In the genomic region with DNA sequence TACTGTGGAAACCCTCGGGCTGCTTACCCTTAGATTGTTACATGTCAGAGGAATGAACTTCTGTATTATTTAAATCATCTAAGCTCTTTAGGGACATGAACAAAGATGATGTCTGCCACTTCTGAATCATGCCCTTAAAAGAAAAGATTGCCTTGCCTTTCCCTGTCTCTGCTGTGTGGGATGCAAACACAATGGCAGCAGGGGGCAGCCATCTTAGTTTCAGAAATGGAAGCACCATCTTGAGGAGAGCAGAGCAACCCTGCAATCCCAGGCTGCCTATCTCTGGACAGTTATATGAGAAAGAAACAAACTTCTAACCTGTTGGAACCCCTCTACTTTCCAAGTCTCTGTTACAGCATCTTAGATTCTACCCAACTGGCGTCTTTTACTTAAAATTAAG, we compare ENCODE assay signal across 1 cellular context.
TF ChIP-seq lines count a peak whose summit lies in the region.

No MANE protein-coding gene starts in this region.

TF ChIP-seq in SK-N-SH treated with all-trans-retinoic acid at 6 μM for 48 hours, 23 proteins besides CTCF, POLR2A, EP300 and RAD21 (continued from another document):
- TF ChIP-seq, protein P1, sequence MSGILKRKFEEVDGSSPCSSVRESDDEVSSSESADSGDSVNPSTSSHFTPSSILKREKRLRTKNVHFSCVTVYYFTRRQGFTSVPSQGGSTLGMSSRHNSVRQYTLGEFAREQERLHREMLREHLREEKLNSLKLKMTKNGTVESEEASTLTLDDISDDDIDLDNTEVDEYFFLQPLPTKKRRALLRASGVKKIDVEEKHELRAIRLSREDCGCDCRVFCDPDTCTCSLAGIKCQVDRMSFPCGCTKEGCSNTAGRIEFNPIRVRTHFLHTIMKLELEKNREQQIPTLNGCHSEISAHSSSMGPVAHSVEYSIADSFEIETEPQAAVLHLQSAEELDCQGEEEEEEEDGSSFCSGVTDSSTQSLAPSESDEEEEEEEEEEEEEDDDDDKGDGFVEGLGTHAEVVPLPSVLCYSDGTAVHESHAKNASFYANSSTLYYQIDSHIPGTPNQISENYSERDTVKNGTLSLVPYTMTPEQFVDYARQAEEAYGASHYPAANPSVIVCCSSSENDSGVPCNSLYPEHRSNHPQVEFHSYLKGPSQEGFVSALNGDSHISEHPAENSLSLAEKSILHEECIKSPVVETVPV (CRISPR knock-in tag; IDR thresholded peaks at IDR 0.05), result no peak
- no peak for TF ChIP-seq ARNTL (CRISPR knock-in tag; IDR thresholded peaks at IDR 0.05; ENCODE audit: borderline replicate concordance, low read depth)
- TF ChIP-seq ZFP30 (CRISPR knock-in tag; IDR thresholded peaks at IDR 0.05), result no peak
- no peak for TF ChIP-seq ZFP3 (CRISPR knock-in tag; IDR thresholded peaks at IDR 0.05)
- TF ChIP-seq, protein P2, sequence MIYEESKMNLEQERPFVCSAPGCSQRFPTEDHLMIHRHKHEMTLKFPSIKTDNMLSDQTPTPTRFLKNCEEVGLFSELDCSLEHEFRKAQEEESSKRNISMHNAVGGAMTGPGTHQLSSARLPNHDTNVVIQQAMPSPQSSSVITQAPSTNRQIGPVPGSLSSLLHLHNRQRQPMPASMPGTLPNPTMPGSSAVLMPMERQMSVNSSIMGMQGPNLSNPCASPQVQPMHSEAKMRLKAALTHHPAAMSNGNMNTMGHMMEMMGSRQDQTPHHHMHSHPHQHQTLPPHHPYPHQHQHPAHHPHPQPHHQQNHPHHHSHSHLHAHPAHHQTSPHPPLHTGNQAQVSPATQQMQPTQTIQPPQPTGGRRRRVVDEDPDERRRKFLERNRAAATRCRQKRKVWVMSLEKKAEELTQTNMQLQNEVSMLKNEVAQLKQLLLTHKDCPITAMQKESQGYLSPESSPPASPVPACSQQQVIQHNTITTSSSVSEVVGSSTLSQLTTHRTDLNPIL (CRISPR knock-in tag; IDR thresholded peaks at IDR 0.05; ENCODE audit: low read depth), result no peak
- no peak for TF ChIP-seq POU6F1 (CRISPR knock-in tag; IDR thresholded peaks at IDR 0.05; ENCODE audit: borderline replicate concordance, low read depth)
- no peak for TF ChIP-seq SNAI2 (CRISPR knock-in tag; IDR thresholded peaks at IDR 0.05)
- TF ChIP-seq TCF4 (CRISPR knock-in tag; IDR thresholded peaks at IDR 0.05; ENCODE audit: borderline replicate concordance), result no peak
- TF ChIP-seq, protein P3, sequence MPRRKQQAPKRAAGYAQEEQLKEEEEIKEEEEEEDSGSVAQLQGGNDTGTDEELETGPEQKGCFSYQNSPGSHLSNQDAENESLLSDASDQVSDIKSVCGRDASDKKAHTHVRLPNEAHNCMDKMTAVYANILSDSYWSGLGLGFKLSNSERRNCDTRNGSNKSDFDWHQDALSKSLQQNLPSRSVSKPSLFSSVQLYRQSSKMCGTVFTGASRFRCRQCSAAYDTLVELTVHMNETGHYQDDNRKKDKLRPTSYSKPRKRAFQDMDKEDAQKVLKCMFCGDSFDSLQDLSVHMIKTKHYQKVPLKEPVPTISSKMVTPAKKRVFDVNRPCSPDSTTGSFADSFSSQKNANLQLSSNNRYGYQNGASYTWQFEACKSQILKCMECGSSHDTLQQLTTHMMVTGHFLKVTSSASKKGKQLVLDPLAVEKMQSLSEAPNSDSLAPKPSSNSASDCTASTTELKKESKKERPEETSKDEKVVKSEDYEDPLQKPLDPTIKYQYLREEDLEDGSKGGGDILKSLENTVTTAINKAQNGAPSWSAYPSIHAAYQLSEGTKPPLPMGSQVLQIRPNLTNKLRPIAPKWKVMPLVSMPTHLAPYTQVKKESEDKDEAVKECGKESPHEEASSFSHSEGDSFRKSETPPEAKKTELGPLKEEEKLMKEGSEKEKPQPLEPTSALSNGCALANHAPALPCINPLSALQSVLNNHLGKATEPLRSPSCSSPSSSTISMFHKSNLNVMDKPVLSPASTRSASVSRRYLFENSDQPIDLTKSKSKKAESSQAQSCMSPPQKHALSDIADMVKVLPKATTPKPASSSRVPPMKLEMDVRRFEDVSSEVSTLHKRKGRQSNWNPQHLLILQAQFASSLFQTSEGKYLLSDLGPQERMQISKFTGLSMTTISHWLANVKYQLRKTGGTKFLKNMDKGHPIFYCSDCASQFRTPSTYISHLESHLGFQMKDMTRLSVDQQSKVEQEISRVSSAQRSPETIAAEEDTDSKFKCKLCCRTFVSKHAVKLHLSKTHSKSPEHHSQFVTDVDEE (CRISPR knock-in tag; IDR thresholded peaks at IDR 0.05), result no peak
- no peak for TF ChIP-seq GLIS3 (CRISPR knock-in tag; IDR thresholded peaks at IDR 0.05)
- TF ChIP-seq CSDC2 (CRISPR knock-in tag; IDR thresholded peaks at IDR 0.05), result no peak
- TF ChIP-seq BACH2 (CRISPR knock-in tag; IDR thresholded peaks at IDR 0.05; ENCODE audit: borderline replicate concordance), result no peak
- TF ChIP-seq PATZ1 (CRISPR knock-in tag; IDR thresholded peaks at IDR 0.05; ENCODE audit: borderline replicate concordance), result no peak
- TF ChIP-seq ZC3H10 (CRISPR knock-in tag; IDR thresholded peaks at IDR 0.05), result no peak
- no peak for TF ChIP-seq TOX (CRISPR knock-in tag; IDR thresholded peaks at IDR 0.05; ENCODE audit: borderline replicate concordance)
